In the genomic region with DNA sequence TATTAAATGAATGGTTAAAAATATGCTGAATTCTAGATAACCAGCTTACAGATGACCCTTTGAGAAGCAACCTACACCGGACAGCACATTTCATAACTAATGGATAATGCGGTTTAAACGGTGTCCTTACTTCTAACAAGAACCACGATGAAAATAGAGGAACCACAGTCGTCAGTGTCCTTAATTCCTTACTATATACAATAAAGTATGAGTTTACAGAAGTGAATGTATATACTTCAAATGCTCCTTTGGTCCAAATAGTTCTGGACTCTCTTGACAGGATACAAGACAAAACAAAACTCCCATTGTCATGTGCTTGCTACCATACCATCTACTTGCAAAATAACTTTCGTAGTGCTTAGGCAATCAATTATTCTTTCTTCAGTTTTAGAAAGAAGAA, we compare ENCODE assay signal across 1 cellular context.
TF ChIP-seq lines count a peak whose summit lies in the region.

No MANE protein-coding gene starts in this region.

TF ChIP-seq in HepG2, 621 proteins besides CTCF, POLR2A, EP300 and RAD21 (continued from another document):
- TF ChIP-seq, protein P1, sequence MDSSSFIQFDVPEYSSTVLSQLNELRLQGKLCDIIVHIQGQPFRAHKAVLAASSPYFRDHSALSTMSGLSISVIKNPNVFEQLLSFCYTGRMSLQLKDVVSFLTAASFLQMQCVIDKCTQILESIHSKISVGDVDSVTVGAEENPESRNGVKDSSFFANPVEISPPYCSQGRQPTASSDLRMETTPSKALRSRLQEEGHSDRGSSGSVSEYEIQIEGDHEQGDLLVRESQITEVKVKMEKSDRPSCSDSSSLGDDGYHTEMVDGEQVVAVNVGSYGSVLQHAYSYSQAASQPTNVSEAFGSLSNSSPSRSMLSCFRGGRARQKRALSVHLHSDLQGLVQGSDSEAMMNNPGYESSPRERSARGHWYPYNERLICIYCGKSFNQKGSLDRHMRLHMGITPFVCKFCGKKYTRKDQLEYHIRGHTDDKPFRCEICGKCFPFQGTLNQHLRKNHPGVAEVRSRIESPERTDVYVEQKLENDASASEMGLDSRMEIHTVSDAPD (CRISPR knock-in tag; IDR thresholded peaks at IDR 0.05) = no peak
